Comparison of ENCODE assay signal across 21 cellular contexts in the genomic region with DNA sequence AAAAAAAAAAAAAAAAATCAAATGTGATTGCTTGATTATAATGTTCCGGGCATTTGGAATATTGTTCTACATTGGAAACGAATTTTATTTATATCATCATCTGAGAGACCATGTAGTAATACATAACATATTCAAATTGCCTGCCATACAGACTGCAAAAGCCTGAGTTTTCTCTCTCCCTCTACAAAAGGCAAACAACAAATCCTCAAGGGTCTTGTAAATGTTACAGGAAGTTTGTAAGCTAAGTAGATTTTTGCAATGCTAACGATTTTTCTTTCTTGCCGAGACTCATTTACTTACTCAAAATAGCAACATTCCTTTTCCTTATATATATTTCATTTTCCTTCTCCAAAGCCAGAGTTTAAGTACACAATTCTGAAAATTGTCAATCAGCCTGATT. TPM values are rescaled to one million over a fixed set of nuclear protein-coding genes. Genes with fewer than 3 reads are reported as not detected.
DNase-seq lines count a peak whose midpoint lies in the region; ATAC-seq, FAIRE-seq and TF ChIP-seq lines count a peak whose summit lies in the region.
"Had no signal": no experiment of that assay in that cellular context is flagged by ENCODE, and none has a peak within 500 bp of the region (broad histone marks: within the 10 kb centered on the region; RNA-seq: fewer than 3 reads in every experiment).

No MANE protein-coding gene starts in this region.

- intact Hi-C loops in natural killer cell (cut with micrococcal nuclease) = no loop called here
- intact Hi-C loops in lower leg skin (cut with DNase I; ENCODE audit: low total_unique reads) = no loop called here
- intact Hi-C loops in kidney (cut with DNase I) = no loop called here

- WGBS in lower leg skin, 2 donors = 27 to 38% methylated on average over 4 of the region's 4 CpGs

- H3K27ac ChIP-seq in GM23338 (ENCODE audit: low read depth) (peak overlapping the region; percentile 7; the same call in 1 of the 2 replicates), SK-N-MC (peak overlapping the region; percentile 71; the same call in 1 of the 2 replicates), kidney (ENCODE audit: low read depth in 2 of 2, low read length in 2 of 2) (no peak overlapping the region)
- H3K27ac ChIP-seq: A549 had no signal

- no peak for TF ChIP-seq CTCF in GM23338 (conservative IDR thresholded peaks at IDR 0.05; ENCODE audit: low read depth in 2 of 2)
- TF ChIP-seq CTCF in NB4 (IDR thresholded peaks at IDR 0.05; ENCODE audit: low read depth, low read length) = no peak
- no peak for TF ChIP-seq CTCF in natural killer cell (IDR thresholded peaks at IDR 0.05)
- TF ChIP-seq CTCF in lower leg skin (IDR thresholded peaks at IDR 0.05) = no peak
- no peak for TF ChIP-seq CTCF in kidney (IDR thresholded peaks at IDR 0.05; ENCODE audit: borderline replicate concordance, extremely low read depth, insufficient read depth)

- H3K27me3 Mint-ChIP-seq in GM23338 (ENCODE audit: insufficient read depth, low read depth, poor library complexity) (peaks cover 2% of the 10 kb centered on the region), natural killer cell (ENCODE audit: low read depth in 2 of 2) (no peaks in the 10 kb centered on the region)
- H3K27me3 Mint-ChIP-seq: CD4-positive, alpha-beta memory T cell had no signal

- FAIRE-seq in kidney (lab: Jason Lieb, UNC) = no peak
- FAIRE-seq: A549, G401.6, GM12892, H1 had no signal

- peak overlapping the region; percentile 36 for H3K4me2 ChIP-seq in GM23338
- H3K4me2 ChIP-seq: A549 had no signal

- no peaks in the 10 kb centered on the region for H3F3A ChIP-seq in GM23338 (replicated peaks; ENCODE audit: low read depth)

- peaks cover 28% of the 10 kb centered on the region for H3K4me1 ChIP-seq in GM23338 (ENCODE audit: insufficient read depth)
- no peaks in the 10 kb centered on the region for H3K4me1 ChIP-seq in kidney (ENCODE audit: control insufficient read depth in 1 of 2, insufficient read depth in 1 of 2, low read depth in 1 of 2, low read length in 2 of 2)
- H3K4me1 ChIP-seq: A549 had no signal

- H3K4me1 Mint-ChIP-seq in GM23338 = peaks cover 26% of the 10 kb centered on the region
- no peaks in the 10 kb centered on the region for H3K4me1 Mint-ChIP-seq in natural killer cell
- H3K4me1 Mint-ChIP-seq: CD4-positive, alpha-beta memory T cell had no signal

- H3K9me3 Mint-ChIP-seq in GM23338 (peaks cover 12% of the 10 kb centered on the region), natural killer cell (peaks cover 6 to 22% of the 10 kb centered on the region in 2 donors)

- H3K79me2 ChIP-seq in GM23338 (replicated peaks; ENCODE audit: insufficient read depth) = no peaks in the 10 kb centered on the region

- H3K36me3 ChIP-seq in GM23338 (ENCODE audit: insufficient read depth) (no peaks in the 10 kb centered on the region), SK-N-MC (ENCODE audit: insufficient read depth, low read length) (no peaks in the 10 kb centered on the region), kidney (ENCODE audit: control insufficient read depth in 1 of 2, insufficient read depth in 2 of 2, low read length in 2 of 2) (no peaks in the 10 kb centered on the region)

- ATAC-seq in GM23338 (no peak), natural killer cell (no peak)
- ATAC-seq: A549, HCT116 had no signal

- peak; percentile 7 for DNase-seq in GM23338 (ENCODE audit: low spot score)
- peak; percentile 78 for DNase-seq in NB4 (ENCODE audit: low read depth)
- DNase-seq in SK-N-MC (ENCODE audit: low read depth, low spot score) = peak; percentile 51
- peak; percentile 8 for DNase-seq in left kidney (ENCODE audit: low read depth, low spot score)
- no peak for DNase-seq in natural killer cell
- no peak for DNase-seq in lower leg skin (ENCODE audit: low spot score in 2 of 2)
- no peak for DNase-seq in kidney
- DNase-seq: 8988T; C1 segment of cervical spinal cord; Calu3; CD4-positive, alpha-beta memory T cell; COR-L47; DMS153; DND-41; H7 had no signal

- H3K4me3 Mint-ChIP-seq in GM23338 (peak overlapping the region; percentile 22; the same call in 2 of the 3 replicates), natural killer cell (no peak overlapping the region)
- H3K4me3 Mint-ChIP-seq: CD4-positive, alpha-beta memory T cell had no signal

- H3K9me2 ChIP-seq in GM23338 (ENCODE audit: insufficient read depth) = peaks cover 21% of the 10 kb centered on the region

- no peaks in the 10 kb centered on the region for H3K27me3 ChIP-seq in GM23338 (ENCODE audit: insufficient read depth)

- H3K27ac Mint-ChIP-seq in GM23338 (peak overlapping the region; percentile 83), natural killer cell (no peak overlapping the region)
- H3K27ac Mint-ChIP-seq: CD4-positive, alpha-beta memory T cell had no signal

- H3K36me3 Mint-ChIP-seq in GM23338 (ENCODE audit: low read depth) = peaks cover 6% of the 10 kb centered on the region; the same call in 2 of the 3 replicates
- H3K36me3 Mint-ChIP-seq in natural killer cell = no peaks in the 10 kb centered on the region
- H3K36me3 Mint-ChIP-seq: CD4-positive, alpha-beta memory T cell had no signal

- H4K20me1 ChIP-seq in GM23338 (replicated peaks; ENCODE audit: insufficient read depth) = no peaks in the 10 kb centered on the region

- H3K9me3 ChIP-seq in SK-N-MC (ENCODE audit: low read depth, low read length) (no peaks in the 10 kb centered on the region), kidney (ENCODE audit: control insufficient read depth in 1 of 2, low read length in 2 of 2) (peaks cover 0 to 2% of the 10 kb centered on the region in 2 donors)
- H3K9me3 ChIP-seq: A549 had no signal

- H3K9ac ChIP-seq in SK-N-MC (ENCODE audit: insufficient read length) (peak overlapping the region; percentile 4), kidney (ENCODE audit: low read length in 2 of 2) (no peak overlapping the region)

- TF ChIP-seq POLR2A in NB4 (IDR thresholded peaks at IDR 0.05; ENCODE audit: extremely low read depth, insufficient read length) = no peak
- TF ChIP-seq POLR2A in lower leg skin (IDR thresholded peaks at IDR 0.05) = no peak

- H3K4me3 ChIP-seq in GM23338 (0 out of 2 replicates have a peak overlapping the region, but pooled peaks have one; percentile 0), NB4 (ENCODE audit: low read depth, low read length) (no peak overlapping the region), SK-N-MC (peak overlapping the region; percentile 62), lower leg skin (ENCODE audit: low read depth, poor library complexity, severe bottlenecking) (no peak overlapping the region), kidney (ENCODE audit: low read length in 2 of 2) (no peak overlapping the region)
- H3K4me3 ChIP-seq: A549 had no signal

- no peak overlapping the region for H2AFZ ChIP-seq in GM23338

TF ChIP-seq in GM23338, 12 proteins besides CTCF, POLR2A, EP300 and RAD21:
- no peak for TF ChIP-seq NANOG (IDR thresholded peaks at IDR 0.05; ENCODE audit: borderline replicate concordance)
- no peak for TF ChIP-seq CREB1 (CRISPR knock-in tag; IDR thresholded peaks at IDR 0.05; ENCODE audit: low read depth)
- no peak for TF ChIP-seq EZH2 (IDR thresholded peaks at IDR 0.05; ENCODE audit: low read depth, unreplicated experiment)
- no peak for TF ChIP-seq ZNF331 (CRISPR knock-in tag; IDR thresholded peaks at IDR 0.05; ENCODE audit: low read depth)
- TF ChIP-seq ZNF114 (CRISPR knock-in tag; IDR thresholded peaks at IDR 0.05) = no peak
- TF ChIP-seq STAT1 (IDR thresholded peaks at IDR 0.05; ENCODE audit: unreplicated experiment) = no peak

RNA-seq across cellular contexts. Expression of a gene that starts 49.0 kb away (rescaled TPM):
- 0.19 TPM in 1 of 2 replicates, not detected in the other for total RNA-seq in GM23338 (2014; rRNA removed; shearing (Covaris generic))
- polyA plus RNA-seq in GM23338 (2016; fragmentation: Nextera tagmentation; extraction: Ambion mirVana) = not detected in 2 replicates
- total RNA-seq in natural killer cell = not detected
- under 1 TPM in 1 of 4 donors, not detected in 3; 0.10 TPM for total RNA-seq in lower leg skin
- not detected for total RNA-seq in kidney
- polyA plus RNA-seq in kidney (ENCODE audit: insufficient read depth, low read depth, low replicate concordance) = not detected
- total RNA-seq: Calu3; CD4-positive, alpha-beta memory T cell; H1 had no signal
- polyA plus RNA-seq: A549; BJ; CD4-positive, alpha-beta memory T cell had no signal

Comparison
In these comparisons a context has a peak if more than half of its experiments do, and no peak if none do; other contexts are left out.
1. DNase-seq: peak in GM23338 (single experiment), NB4 (single experiment), SK-N-MC (single experiment) and left kidney (single experiment); none in natural killer cell (single experiment), lower leg skin (0 of 2) and kidney (single experiment).
2. H3K27ac ChIP-seq: peak in GM23338 (single experiment) and SK-N-MC (single experiment); none in kidney (0 of 2).
3. H3K4me3 ChIP-seq: peak in GM23338 (single experiment) and SK-N-MC (single experiment); none in NB4 (single experiment), lower leg skin (single experiment) and kidney (0 of 2).